20 cellular contexts compared by ENCODE assay signal in the genomic region with DNA sequence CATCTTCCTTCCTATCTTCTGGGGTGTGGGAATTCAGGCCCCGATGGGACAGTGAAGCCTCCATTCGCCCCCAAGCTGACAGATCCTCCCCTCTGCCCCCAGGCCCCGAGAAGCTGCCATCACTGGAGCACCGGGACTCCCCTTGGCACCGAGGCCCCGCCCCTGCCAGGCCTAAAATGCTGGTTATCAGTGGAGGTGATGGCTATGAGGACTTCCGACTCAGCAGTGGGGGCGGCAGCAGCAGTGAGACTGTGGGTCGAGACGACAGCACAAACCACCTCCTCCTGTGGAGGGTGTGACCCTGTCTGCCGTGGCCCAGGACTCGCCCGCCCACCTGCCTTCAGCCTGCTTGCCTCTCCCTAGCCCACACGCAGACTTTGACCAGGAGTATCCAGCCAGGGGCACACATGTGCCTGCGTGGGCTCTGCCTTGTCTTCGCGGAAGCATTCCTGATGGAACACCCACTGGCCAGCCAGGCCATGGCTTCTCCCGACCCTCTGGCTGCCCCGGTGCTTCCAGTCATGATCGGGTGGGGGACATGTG.
DNase-seq lines count a peak whose midpoint lies in the region; ATAC-seq lines count a peak whose summit lies in the region.
"Had no signal": no experiment of that assay in that cellular context is flagged by ENCODE, and none has a peak within 500 bp of the region (broad histone marks: within the 10 kb centered on the region; RNA-seq: fewer than 3 reads in every experiment).

No MANE protein-coding gene starts in this region.

- H3K4me1 Mint-ChIP-seq in T-helper 2 cell treated with Interferon-gamma antibody and Interleukin-4, amounts not matched to agents 5 μg/mL and 100 μg/mL, for 36 hours (ENCODE audit: low read depth): peaks cover 15% of the 10 kb centered on the region
- peaks cover 20 to 28% of the 10 kb centered on the region in 2 donors for H3K4me1 Mint-ChIP-seq in effector memory CD8-positive, alpha-beta T cell (ENCODE audit: low read depth in 2 of 2)

- H3K27ac Mint-ChIP-seq in T-helper 2 cell treated with Interferon-gamma antibody and Interleukin-4, amounts not matched to agents 5 μg/mL and 100 μg/mL, for 36 hours: peak overlapping the region; percentile 85
- peak overlapping the region; percentile 92 to 97 for H3K27ac Mint-ChIP-seq in effector memory CD8-positive, alpha-beta T cell

- H3K27me3 Mint-ChIP-seq in T-helper 2 cell treated with Interferon-gamma antibody and Interleukin-4, amounts not matched to agents 5 μg/mL and 100 μg/mL, for 36 hours (ENCODE audit: low read depth): no peaks in the 10 kb centered on the region
- no peaks in the 10 kb centered on the region for H3K27me3 Mint-ChIP-seq in effector memory CD8-positive, alpha-beta T cell

- H3K36me3 Mint-ChIP-seq in T-helper 2 cell treated with Interferon-gamma antibody and Interleukin-4, amounts not matched to agents 5 μg/mL and 100 μg/mL, for 36 hours (ENCODE audit: low read depth): peaks cover 5% of the 10 kb centered on the region
- peaks cover 4% of the 10 kb centered on the region for H3K36me3 Mint-ChIP-seq in effector memory CD8-positive, alpha-beta T cell (ENCODE audit: insufficient read depth)

- peak; percentile 20 for ATAC-seq in effector memory CD8-positive, alpha-beta T cell (replicated peaks)
- ATAC-seq in stimulated activated naive CD8-positive, alpha-beta T cell treated with anti-CD3 and anti-CD28 coated beads, Interleukin-15, Interleukin-2, amounts not matched to agents 100 U/mL and 50 U/mL, for 24 hours: peak; percentile 38
- ATAC-seq: foreskin keratinocyte, left lobe of liver, right cardiac atrium had no signal

- H3K4me3 Mint-ChIP-seq in T-helper 2 cell treated with Interferon-gamma antibody and Interleukin-4, amounts not matched to agents 5 μg/mL and 100 μg/mL, for 36 hours: no peak overlapping the region
- peak overlapping the region; percentile 2 to 63 for H3K4me3 Mint-ChIP-seq in effector memory CD8-positive, alpha-beta T cell

- DNase-seq in stimulated activated CD4-positive, alpha-beta T cell treated with anti-CD3 and anti-CD28 coated beads, Interleukin-15, amount 100 ng/mL, for 24 hours: peak; percentile 37
- no peak for DNase-seq in stimulated activated CD4-positive, alpha-beta T cell treated with anti-CD3 and anti-CD28 coated beads, Interleukin-2, amount 100 ng/mL, for 48 hours
- DNase-seq in T-helper 2 cell treated with Interferon-gamma antibody and Interleukin-4, amounts not matched to agents 5 μg/mL and 100 μg/mL, for 36 hours (ENCODE audit: low spot score): peak; percentile 24
- DNase-seq in effector memory CD8-positive, alpha-beta T cell: no peak
- DNase-seq in stimulated activated naive CD8-positive, alpha-beta T cell treated with anti-CD3 and anti-CD28 coated beads, Interleukin-15, Interleukin-2, amounts not matched to agents 100 U/mL and 50 U/mL, for 24 hours: peak; percentile 49
- DNase-seq in GOT3 (lab: John Stamatoyannopoulos, UW) (no peak), NCI-H1930 (lab: John Stamatoyannopoulos, UW) (no peak), DMS79 treated with DMSO at 0.1 percent for 48 hours (lab: John Stamatoyannopoulos, UW) (no peak)
- DNase-seq: activated CD4-positive, CD25-positive, alpha-beta regulatory T cell; foreskin keratinocyte; GF-D8; KBM-7; mucosa of descending colon; MV-4-11; NCI-H2081 treated with DMSO at 0.1 percent for 48 hours; NCI-H510A treated with DMSO at 0.1 percent for 48 hours; right cardiac atrium; SHP77 treated with DMSO at 0.1 percent for 48 hours; thyroid gland had no signal

- H3K9me3 Mint-ChIP-seq in T-helper 2 cell treated with Interferon-gamma antibody and Interleukin-4, amounts not matched to agents 5 μg/mL and 100 μg/mL, for 36 hours: no peaks in the 10 kb centered on the region
- no peaks in the 10 kb centered on the region for H3K9me3 Mint-ChIP-seq in effector memory CD8-positive, alpha-beta T cell

Comparison
In these comparisons a context has a peak if more than half of its experiments do, and no peak if none do; other contexts are left out.
1. DNase-seq: peak in stimulated activated CD4-positive, alpha-beta T cell treated with anti-CD3 and anti-CD28 coated beads, Interleukin-15, amount 100 ng/mL, for 24 hours (single experiment), T-helper 2 cell treated with Interferon-gamma antibody and Interleukin-4, amounts not matched to agents 5 μg/mL and 100 μg/mL, for 36 hours (single experiment) and stimulated activated naive CD8-positive, alpha-beta T cell treated with anti-CD3 and anti-CD28 coated beads, Interleukin-15, Interleukin-2, amounts not matched to agents 100 U/mL and 50 U/mL, for 24 hours (single experiment); none in stimulated activated CD4-positive, alpha-beta T cell treated with anti-CD3 and anti-CD28 coated beads, Interleukin-2, amount 100 ng/mL, for 48 hours (0 of 2), effector memory CD8-positive, alpha-beta T cell (0 of 3), GOT3 (single experiment), NCI-H1930 (0 of 2) and DMS79 treated with DMSO at 0.1 percent for 48 hours (single experiment).